28 cellular contexts compared by ENCODE assay signal in the genomic region with DNA sequence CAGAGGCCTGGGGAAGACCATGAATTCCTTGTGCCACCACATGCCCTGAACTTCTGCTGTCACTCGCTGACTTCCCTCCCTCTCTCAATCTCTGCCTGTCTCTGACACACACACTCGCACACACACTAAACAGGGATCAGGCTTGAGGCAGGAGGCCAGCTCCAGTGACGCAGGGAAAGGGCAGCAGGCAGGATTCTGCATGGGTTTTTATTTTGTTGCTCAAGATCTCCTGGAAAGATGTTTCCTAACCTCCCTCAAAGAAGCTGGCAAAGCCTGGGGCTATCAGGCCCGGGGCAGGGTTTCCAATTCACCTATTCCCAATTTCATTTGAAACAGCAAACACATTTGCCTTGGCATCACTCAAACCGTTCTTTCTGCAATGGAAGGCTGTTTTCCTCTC. TPM values are rescaled to one million over a fixed set of nuclear protein-coding genes. Genes with fewer than 3 reads are reported as not detected.
DNase-seq lines count a peak whose midpoint lies in the region; ATAC-seq, FAIRE-seq and TF ChIP-seq lines count a peak whose summit lies in the region.
"Had no signal": no experiment of that assay in that cellular context is flagged by ENCODE, and none has a peak within 500 bp of the region (broad histone marks: within the 10 kb centered on the region; RNA-seq: fewer than 3 reads in every experiment).

No MANE protein-coding gene starts in this region.

- H3K4me1 ChIP-seq in liver (ENCODE audit: control insufficient read depth in 4 of 4, insufficient read depth in 4 of 4, low read length in 3 of 4) (peaks cover 5 to 17% (median 12%) of the 10 kb centered on the region in 4 donors), HepG2 (ENCODE audit: insufficient read depth, low read length) (0 out of 2 replicates have a peak, but pooled peaks cover 8% of the 10 kb centered on the region), mesenchymal stem cell (ENCODE audit: control insufficient read depth, insufficient read depth, low read depth, low read length) (peaks cover 2% of the 10 kb centered on the region)
- H3K4me1 ChIP-seq: neural progenitor cell had no signal

- H3K27ac ChIP-seq in liver (ENCODE audit: low read depth in 1 of 2, low read length in 2 of 2): peak overlapping the region; percentile 42 to 44
- H3K27ac ChIP-seq in HepG2 (ENCODE audit: extremely low read length, insufficient read depth, low read length): no peak overlapping the region
- no peak overlapping the region for H3K27ac ChIP-seq in mesenchymal stem cell (ENCODE audit: low read length, poor library complexity, severe bottlenecking)
- H3K27ac ChIP-seq: KMS-11, neural progenitor cell, SK-N-MC had no signal

- no peak overlapping the region for H4K8ac ChIP-seq in mesenchymal stem cell (ENCODE audit: low read length)

- no TSS peak for BruUV-seq in HepG2 (replicated peaks; lab: Mats Ljungman, UMichigan)

- no peak overlapping the region for H2AK5ac ChIP-seq in mesenchymal stem cell (ENCODE audit: low read length, severe bottlenecking)

- no peak for TF ChIP-seq EP300 in HepG2 (IDR thresholded peaks at IDR 0.05; ENCODE audit: low read depth in 2 of 2, low read length in 2 of 2)
- no peak for TF ChIP-seq EP300 in HepG2 (CRISPR knock-in tag; IDR thresholded peaks at IDR 0.05; ENCODE audit: borderline replicate concordance)

- H2BK12ac ChIP-seq in mesenchymal stem cell (ENCODE audit: low read length in 2 of 2): no peak overlapping the region

- no peaks in the 10 kb centered on the region for H3K79me1 ChIP-seq in mesenchymal stem cell (replicated peaks; ENCODE audit: low read length, poor library complexity, severe bottlenecking)

- in situ Hi-C loops in HepG2 (cut with HindIII; ENCODE audit: extremely low pct_ligation_motif_present, low pct_unique_long_range_greater_than_20kb): no loop called here

- CTCF ChIA-PET in HepG2 (lab: Yijun Ruan, JAX; ENCODE audit: low intra/inter-chr PET ratio, low total read pairs): interaction anchor here (1.0 kb wide), 1 partner anchor 102 kb away, joined by 3 read pairs; a partner anchor contains a TSS

- H3K79me2 ChIP-seq in HepG2 (ENCODE audit: insufficient read depth, low read length): no peaks in the 10 kb centered on the region

- H3K9ac ChIP-seq in liver (ENCODE audit: low read depth in 1 of 2, low read length in 2 of 2): no peak overlapping the region
- H3K9ac ChIP-seq in HepG2 (ENCODE audit: insufficient read depth, low read depth, low read length): no peak overlapping the region
- no peak overlapping the region for H3K9ac ChIP-seq in mesenchymal stem cell (ENCODE audit: low read length)
- H3K9ac ChIP-seq: KMS-11, neural progenitor cell had no signal

- intact Hi-C loops in HepG2 (cut with micrococcal nuclease; ENCODE audit: unreplicated experiment): loop anchor here (1.0 kb wide), 1 partner anchor 26 kb away; no protein-coding TSS in a partner anchor

- TF ChIP-seq CTCF in liver (IDR thresholded peaks at IDR 0.05; ENCODE audit: low read depth, low read length, missing input control) (no peak), HepG2 (CRISPR knock-in tag; IDR thresholded peaks at IDR 0.05) (no peak), bronchial epithelial cell (IDR thresholded peaks at IDR 0.05; ENCODE audit: insufficient read depth, low read length, severe bottlenecking) (no peak)

- H4K91ac ChIP-seq in mesenchymal stem cell (ENCODE audit: low read length): no peak overlapping the region

- no peak overlapping the region for H3K23ac ChIP-seq in mesenchymal stem cell (ENCODE audit: low read length in 2 of 2)

- no peak overlapping the region for H3K18ac ChIP-seq in mesenchymal stem cell (ENCODE audit: low read depth in 1 of 2, low read length in 2 of 2)

- ATAC-seq in HepG2 (no peak), SK-N-SH treated with all-trans-retinoic acid at 6 μM for 48 hours (no peak)

- no peak overlapping the region for H2AFZ ChIP-seq in HepG2 (ENCODE audit: low read length)
- no peak overlapping the region for H2AFZ ChIP-seq in mesenchymal stem cell (ENCODE audit: low read depth, low read length)

- no peaks in the 10 kb centered on the region for H3K9me3 ChIP-seq in liver (ENCODE audit: control insufficient read depth in 4 of 4, low read length in 3 of 4)
- peaks cover 3% of the 10 kb centered on the region; the same call in 1 of the 2 replicates for H3K9me3 ChIP-seq in HepG2 (ENCODE audit: low read length)
- peaks cover 16% of the 10 kb centered on the region for H3K9me3 ChIP-seq in mesenchymal stem cell (ENCODE audit: control insufficient read depth, low read length)

- H3K36me3 ChIP-seq in liver (ENCODE audit: control insufficient read depth in 4 of 4, insufficient read depth in 3 of 4, low read depth in 1 of 4, low read length in 3 of 4) (peaks cover 3 to 6% (median 4%) of the 10 kb centered on the region in 4 donors), HepG2 (replicated peaks in 1 of 2; ENCODE audit: control insufficient read depth in 1 of 2, insufficient read depth in 2 of 2, low read length in 2 of 2) (0 out of 5 replicates have a peak, but pooled peaks cover 0 to 5% of the 10 kb centered on the region in 2 experiments), bronchial epithelial cell (ENCODE audit: control insufficient read depth, insufficient read depth, low read length) (peaks cover 1% of the 10 kb centered on the region), mesenchymal stem cell (ENCODE audit: control insufficient read depth in 1 of 2, insufficient read depth in 2 of 2, low read depth in 1 of 2, low read length in 2 of 2) (peaks cover 5 to 26% of the 10 kb centered on the region in 2 experiments)
- H3K36me3 ChIP-seq: neural progenitor cell had no signal

- FAIRE-seq in HepG2 (lab: Jason Lieb, UNC) (no peak), bronchial epithelial cell (lab: Jason Lieb, UNC) (peak; percentile 47)
- FAIRE-seq: GM12891, H54 had no signal

- no peak overlapping the region for H2BK120ac ChIP-seq in mesenchymal stem cell (ENCODE audit: low read depth, low read length)

- DNase-seq in HepG2 (ENCODE audit: low spot score) (no peak), bronchial epithelial cell (ENCODE audit: low read depth) (no peak), iris pigment epithelial cell (ENCODE audit: low read depth) (peak; percentile 15), mesenchymal stem cell (no peak), GDM1 (lab: John Stamatoyannopoulos, UW) (no peak), COLO829 (ENCODE audit: low spot score) (no peak)
- DNase-seq: activated CD4-positive, CD25-positive, alpha-beta regulatory T cell; activated CD8-positive, alpha-beta T cell treated with anti-CD3 and anti-CD28 coated beads for 36 hours; activated naive CD4-positive, alpha-beta T cell; activated T-cell treated with anti-CD3 and anti-CD28 coated beads, Interleukin-2, amount 50 U/mL, for 1 hour; CD4-positive, CD25-positive, alpha-beta regulatory T cell; cerebellar nuclear complex; DMS153; effector memory CD8-positive, alpha-beta T cell; immature natural killer cell; NCI-H2081; NCI-H446; stimulated activated CD4-positive, alpha-beta T cell treated with anti-CD3 and anti-CD28 coated beads, Interleukin-12 subunit alpha, Interleukin-12 subunit beta, amount 100 ng/mL, for 4 hours; stimulated activated CD8-positive, alpha-beta memory T cell treated with anti-CD3 and anti-CD28 coated beads, Interleukin-4, amount 100 ng/mL, for 48 hours had no signal

- WGBS in liver: 48% methylated on average over 5 of the region's 5 CpGs
- WGBS in HepG2 (ENCODE audit: low lambda C conversion rate): 47% methylated on average over 5 of the region's 5 CpGs
- 90% methylated on average over 5 of the region's 5 CpGs for whole genome bisulfite sequencing in mesenchymal stem cell

- H3K4ac ChIP-seq in mesenchymal stem cell (ENCODE audit: low read depth in 1 of 2, low read length in 2 of 2): no peak overlapping the region

- no peak for TF ChIP-seq POLR2A in HepG2 (IDR thresholded peaks at IDR 0.05; ENCODE audit: insufficient read depth in 1 of 2, low read depth in 2 of 2, low read length in 2 of 2)

- TF ChIP-seq RAD21 in liver (IDR thresholded peaks at IDR 0.05) (no peak), HepG2 (CRISPR knock-in tag; IDR thresholded peaks at IDR 0.05) (no peak)

- H4K20me1 ChIP-seq in HepG2 (ENCODE audit: insufficient read depth, low read length): no peaks in the 10 kb centered on the region

- POLR2A ChIA-PET in HepG2 (lab: Yijun Ruan, JAX): no interaction called here

- H3K4me3 ChIP-seq in liver (ENCODE audit: low read depth in 1 of 3, low read length in 3 of 3) (no peak overlapping the region), HepG2 (replicated peaks in 1 of 3; ENCODE audit: insufficient read depth in 1 of 3, low read depth in 2 of 3, low read length in 3 of 3) (no peak overlapping the region), bronchial epithelial cell (ENCODE audit: low read depth, low read length) (no peak overlapping the region), mesenchymal stem cell (ENCODE audit: insufficient read depth in 1 of 2, low read depth in 1 of 2, low read length in 2 of 2) (no peak overlapping the region)
- H3K4me3 ChIP-seq: neural progenitor cell, SK-N-MC had no signal

- H3K4me2 ChIP-seq in HepG2 (ENCODE audit: low read depth, low read length) (no peak overlapping the region), mesenchymal stem cell (ENCODE audit: low read length, poor library complexity, severe bottlenecking) (no peak overlapping the region)
- H3K4me2 ChIP-seq: KMS-11, neural progenitor cell had no signal

- H2BK5ac ChIP-seq in mesenchymal stem cell (ENCODE audit: low read depth, low read length, poor library complexity, severe bottlenecking): no peak overlapping the region

- H3K14ac ChIP-seq in mesenchymal stem cell (ENCODE audit: low read length in 2 of 2): no peak overlapping the region

- no peak overlapping the region for H2BK15ac ChIP-seq in mesenchymal stem cell (ENCODE audit: low read depth, poor library complexity, severe bottlenecking)

- H3K27me3 ChIP-seq in liver (ENCODE audit: control insufficient read depth in 4 of 4, insufficient read depth in 4 of 4, low read length in 3 of 4): no peaks in the 10 kb centered on the region
- H3K27me3 ChIP-seq in HepG2 (ENCODE audit: control insufficient read depth in 1 of 2, insufficient read depth in 2 of 2, low read length in 2 of 2): peaks cover 0 to 6% of the 10 kb centered on the region in 2 experiments; a peak in 2 of 5 replicates
- no peaks in the 10 kb centered on the region for H3K27me3 ChIP-seq in bronchial epithelial cell (ENCODE audit: control insufficient read depth, insufficient read depth, low read length)
- peaks cover 27 to 34% of the 10 kb centered on the region in 2 experiments for H3K27me3 ChIP-seq in mesenchymal stem cell (ENCODE audit: control insufficient read depth in 1 of 2, insufficient read depth in 1 of 2, low read length in 2 of 2)

RNA-seq across cellular contexts. Expression of a gene that starts 27.7 kb away (rescaled TPM):
- total RNA-seq in liver (10 to 100 TPM; 19.4 to 37.9 TPM), HepG2 (2016; rRNA removed; fragmentation: Illumina TruSeq; extraction: Trizol) (29.0 and 35.2 TPM in 2 replicates), bronchial epithelial cell (21.9 and 27.9 TPM in 2 replicates)
- polyA plus RNA-seq in liver (10 to 100 TPM in 1 of 2 donors, 1 to 10 TPM in 1; 5.7 to 26.2 TPM), HepG2 (2011; rRNA removed) (16.4 and 17.4 TPM in 2 replicates)
- total RNA-seq in HepG2 (2016; cell fraction: cytosol; rRNA removed; fragmentation: Illumina TruSeq; extraction: Trizol; ENCODE audit: low read depth): 25.2 and 29.3 TPM in 2 replicates
- total RNA-seq in HepG2 (2016; cell fraction: insoluble cytoplasmic fraction; rRNA removed; fragmentation: Illumina TruSeq; extraction: Trizol): 29.8 and 33.2 TPM in 2 replicates
- 26.2 and 26.3 TPM in 2 replicates for total RNA-seq in HepG2 (2016; cell fraction: membrane; rRNA removed; fragmentation: Illumina TruSeq; extraction: Trizol)
- 19.6 and 20.8 TPM in 2 replicates for total RNA-seq in HepG2 (2016; cell fraction: nucleus; rRNA removed; fragmentation: Illumina TruSeq; extraction: Trizol)
- polyA plus RNA-seq in HepG2 (2011; cell fraction: cytosol; rRNA removed): 15.0 and 16.0 TPM in 2 replicates
- 23.2 and 24.1 TPM in 2 replicates for polyA plus RNA-seq in HepG2 (2011; cell fraction: nucleus; rRNA removed)
- 22.6 and 23.6 TPM in 2 replicates for polyA plus RNA-seq in HepG2 (2012)
- 5.1 and 5.5 TPM in 2 replicates for polyA plus RNA-seq in HepG2 (2016; cell fraction: cytosol; fragmentation: Illumina TruSeq; extraction: Trizol; ENCODE audit: low read depth)
- 26.7 and 30.1 TPM in 2 replicates for polyA plus RNA-seq in HepG2 (2016; cell fraction: insoluble cytoplasmic fraction; fragmentation: Illumina TruSeq; extraction: Trizol; ENCODE audit: low read depth)
- 12.7 and 15.4 TPM in 2 replicates for polyA plus RNA-seq in HepG2 (2016; cell fraction: membrane; fragmentation: Illumina TruSeq; extraction: Trizol; ENCODE audit: low read depth)
- 26.8 and 27.9 TPM in 2 replicates for polyA plus RNA-seq in HepG2 (2016; cell fraction: nucleus; fragmentation: Illumina TruSeq; extraction: Trizol; ENCODE audit: insufficient read depth, low read depth)
- 23.0 and 24.3 TPM in 2 replicates for polyA minus RNA-seq in HepG2 (2011; rRNA and poly(A)+ RNA removed; ENCODE audit: low replicate concordance)
- polyA minus RNA-seq in HepG2 (2011; cell fraction: cytosol; rRNA and poly(A)+ RNA removed): 11.6 and 15.5 TPM in 2 replicates
- polyA minus RNA-seq in HepG2 (2011; cell fraction: nucleus; rRNA and poly(A)+ RNA removed): 11.2 and 15.5 TPM in 2 replicates
- 10.7 TPM for polyA plus RNA-seq in mesenchymal stem cell (2013, experiment 1 of 2)
- polyA plus RNA-seq in mesenchymal stem cell (2013, experiment 2 of 2): 11.8 TPM

RNA-seq across cellular contexts. Expression of a gene that starts 31.6 kb away (rescaled TPM):
- total RNA-seq in liver (10 to 100 TPM; 27.1 to 37.2 TPM), HepG2 (2016; rRNA removed; fragmentation: Illumina TruSeq; extraction: Trizol) (10.8 and 26.2 TPM in 2 replicates), bronchial epithelial cell (7.0 and 9.2 TPM in 2 replicates)
- polyA plus RNA-seq in liver (10 to 100 TPM in 1 of 2 donors, 1 to 10 TPM in 1; 6.1 to 26.5 TPM), HepG2 (2011; rRNA removed) (94.1 and 118 TPM in 2 replicates)
- 2.9 and 3.7 TPM in 2 replicates for total RNA-seq in HepG2 (2016; cell fraction: cytosol; rRNA removed; fragmentation: Illumina TruSeq; extraction: Trizol; ENCODE audit: low read depth)
- total RNA-seq in HepG2 (2016; cell fraction: insoluble cytoplasmic fraction; rRNA removed; fragmentation: Illumina TruSeq; extraction: Trizol): 10.0 and 27.0 TPM in 2 replicates
- 5.3 TPM in 2 replicates for total RNA-seq in HepG2 (2016; cell fraction: membrane; rRNA removed; fragmentation: Illumina TruSeq; extraction: Trizol)
- total RNA-seq in HepG2 (2016; cell fraction: nucleus; rRNA removed; fragmentation: Illumina TruSeq; extraction: Trizol): 35.4 and 43.8 TPM in 2 replicates
- 79.5 and 81.3 TPM in 2 replicates for polyA plus RNA-seq in HepG2 (2011; cell fraction: cytosol; rRNA removed)
- polyA plus RNA-seq in HepG2 (2011; cell fraction: nucleus; rRNA removed): 155 and 157 TPM in 2 replicates
- polyA plus RNA-seq in HepG2 (2012): 61.8 and 69.9 TPM in 2 replicates
- 1.3 and 2.0 TPM in 2 replicates for polyA plus RNA-seq in HepG2 (2016; cell fraction: cytosol; fragmentation: Illumina TruSeq; extraction: Trizol; ENCODE audit: low read depth)
- 9.0 and 11.0 TPM in 2 replicates for polyA plus RNA-seq in HepG2 (2016; cell fraction: insoluble cytoplasmic fraction; fragmentation: Illumina TruSeq; extraction: Trizol; ENCODE audit: low read depth)
- polyA plus RNA-seq in HepG2 (2016; cell fraction: membrane; fragmentation: Illumina TruSeq; extraction: Trizol; ENCODE audit: low read depth): 3.0 and 3.4 TPM in 2 replicates
- polyA plus RNA-seq in HepG2 (2016; cell fraction: nucleus; fragmentation: Illumina TruSeq; extraction: Trizol; ENCODE audit: insufficient read depth, low read depth): 67.7 and 79.8 TPM in 2 replicates
- polyA minus RNA-seq in HepG2 (2011; rRNA and poly(A)+ RNA removed; ENCODE audit: low replicate concordance): 46.9 and 191 TPM in 2 replicates
- polyA minus RNA-seq in HepG2 (2011; cell fraction: cytosol; rRNA and poly(A)+ RNA removed): 49.9 and 80.8 TPM in 2 replicates
- polyA minus RNA-seq in HepG2 (2011; cell fraction: nucleus; rRNA and poly(A)+ RNA removed): 47.9 and 63.4 TPM in 2 replicates
- polyA plus RNA-seq in mesenchymal stem cell (2013, experiment 1 of 2): 16.7 TPM
- polyA plus RNA-seq in mesenchymal stem cell (2013, experiment 2 of 2): 12.7 TPM

RNA-seq across cellular contexts. Expression of a gene that starts 33.1 kb away (rescaled TPM):
- total RNA-seq in liver (10 to 100 TPM; 12.9 to 47.1 TPM), HepG2 (2016; rRNA removed; fragmentation: Illumina TruSeq; extraction: Trizol) (19.8 and 21.4 TPM in 2 replicates), bronchial epithelial cell (not detected in 2 replicates)
- polyA plus RNA-seq in liver (100 to 1,000 TPM in 1 of 2 donors, 10 to 100 TPM in 1; 80.2 to 108 TPM), HepG2 (2011; rRNA removed) (13.8 and 17.5 TPM in 2 replicates)
- total RNA-seq in HepG2 (2016; cell fraction: cytosol; rRNA removed; fragmentation: Illumina TruSeq; extraction: Trizol; ENCODE audit: low read depth): 9.8 and 10.8 TPM in 2 replicates
- total RNA-seq in HepG2 (2016; cell fraction: insoluble cytoplasmic fraction; rRNA removed; fragmentation: Illumina TruSeq; extraction: Trizol): 19.4 and 22.0 TPM in 2 replicates
- 10.5 and 10.7 TPM in 2 replicates for total RNA-seq in HepG2 (2016; cell fraction: membrane; rRNA removed; fragmentation: Illumina TruSeq; extraction: Trizol)
- 10.1 and 12.6 TPM in 2 replicates for total RNA-seq in HepG2 (2016; cell fraction: nucleus; rRNA removed; fragmentation: Illumina TruSeq; extraction: Trizol)
- polyA plus RNA-seq in HepG2 (2011; cell fraction: cytosol; rRNA removed): 11.8 and 12.1 TPM in 2 replicates
- polyA plus RNA-seq in HepG2 (2011; cell fraction: nucleus; rRNA removed): 32.8 and 44.7 TPM in 2 replicates
- 13.0 and 19.0 TPM in 2 replicates for polyA plus RNA-seq in HepG2 (2012)
- polyA plus RNA-seq in HepG2 (2016; cell fraction: cytosol; fragmentation: Illumina TruSeq; extraction: Trizol; ENCODE audit: low read depth): 11.0 and 15.5 TPM in 2 replicates
- 28.5 and 29.8 TPM in 2 replicates for polyA plus RNA-seq in HepG2 (2016; cell fraction: insoluble cytoplasmic fraction; fragmentation: Illumina TruSeq; extraction: Trizol; ENCODE audit: low read depth)
- 9.1 and 12.4 TPM in 2 replicates for polyA plus RNA-seq in HepG2 (2016; cell fraction: membrane; fragmentation: Illumina TruSeq; extraction: Trizol; ENCODE audit: low read depth)
- polyA plus RNA-seq in HepG2 (2016; cell fraction: nucleus; fragmentation: Illumina TruSeq; extraction: Trizol; ENCODE audit: insufficient read depth, low read depth): 23.8 and 24.2 TPM in 2 replicates
- 17.1 TPM in 1 of 2 replicates, not detected in the other for polyA minus RNA-seq in HepG2 (2011; rRNA and poly(A)+ RNA removed; ENCODE audit: low replicate concordance)
- 5.3 and 5.5 TPM in 2 replicates for polyA minus RNA-seq in HepG2 (2011; cell fraction: cytosol; rRNA and poly(A)+ RNA removed)
- 12.1 and 20.4 TPM in 2 replicates for polyA minus RNA-seq in HepG2 (2011; cell fraction: nucleus; rRNA and poly(A)+ RNA removed)
- not detected for polyA plus RNA-seq in mesenchymal stem cell (2013, experiment 1 of 2)
- not detected for polyA plus RNA-seq in mesenchymal stem cell (2013, experiment 2 of 2)
- total RNA-seq: A673; activated CD8-positive, alpha-beta T cell treated with anti-CD3 and anti-CD28 coated beads for 36 hours; CD4-positive, CD25-positive, alpha-beta regulatory T cell; fibroblast of lung had no signal
- polyA plus RNA-seq: CD4-positive, CD25-positive, alpha-beta regulatory T cell; fibroblast of lung; immature natural killer cell had no signal

RNA-seq across cellular contexts. Expression of a gene that starts 52.8 kb away (rescaled TPM):
- total RNA-seq in liver (100 to 1,000 TPM in 1 of 2 donors, 10 to 100 TPM in 1; 67.5 to 188 TPM), HepG2 (2016; rRNA removed; fragmentation: Illumina TruSeq; extraction: Trizol) (14.2 and 28.9 TPM in 2 replicates), bronchial epithelial cell (11.3 and 14.3 TPM in 2 replicates)
- polyA plus RNA-seq in liver (100 to 1,000 TPM; 104 to 145 TPM), HepG2 (2011; rRNA removed) (53.1 and 73.4 TPM in 2 replicates)
- total RNA-seq in HepG2 (2016; cell fraction: cytosol; rRNA removed; fragmentation: Illumina TruSeq; extraction: Trizol; ENCODE audit: low read depth): 4.9 and 5.6 TPM in 2 replicates
- total RNA-seq in HepG2 (2016; cell fraction: insoluble cytoplasmic fraction; rRNA removed; fragmentation: Illumina TruSeq; extraction: Trizol): 14.6 and 24.7 TPM in 2 replicates
- 9.1 and 10.3 TPM in 2 replicates for total RNA-seq in HepG2 (2016; cell fraction: membrane; rRNA removed; fragmentation: Illumina TruSeq; extraction: Trizol)
- total RNA-seq in HepG2 (2016; cell fraction: nucleus; rRNA removed; fragmentation: Illumina TruSeq; extraction: Trizol): 30.9 and 42.1 TPM in 2 replicates
- polyA plus RNA-seq in HepG2 (2011; cell fraction: cytosol; rRNA removed): 32.8 and 36.0 TPM in 2 replicates
- 60.3 and 87.6 TPM in 2 replicates for polyA plus RNA-seq in HepG2 (2011; cell fraction: nucleus; rRNA removed)
- 22.3 and 28.7 TPM in 2 replicates for polyA plus RNA-seq in HepG2 (2012)
- 3.0 and 3.5 TPM in 2 replicates for polyA plus RNA-seq in HepG2 (2016; cell fraction: cytosol; fragmentation: Illumina TruSeq; extraction: Trizol; ENCODE audit: low read depth)
- polyA plus RNA-seq in HepG2 (2016; cell fraction: insoluble cytoplasmic fraction; fragmentation: Illumina TruSeq; extraction: Trizol; ENCODE audit: low read depth): 14.0 and 14.1 TPM in 2 replicates
- 5.6 and 7.3 TPM in 2 replicates for polyA plus RNA-seq in HepG2 (2016; cell fraction: membrane; fragmentation: Illumina TruSeq; extraction: Trizol; ENCODE audit: low read depth)
- 51.4 and 56.2 TPM in 2 replicates for polyA plus RNA-seq in HepG2 (2016; cell fraction: nucleus; fragmentation: Illumina TruSeq; extraction: Trizol; ENCODE audit: insufficient read depth, low read depth)
- polyA minus RNA-seq in HepG2 (2011; rRNA and poly(A)+ RNA removed; ENCODE audit: low replicate concordance): 41.3 and 114 TPM in 2 replicates
- 30.1 and 38.2 TPM in 2 replicates for polyA minus RNA-seq in HepG2 (2011; cell fraction: cytosol; rRNA and poly(A)+ RNA removed)
- polyA minus RNA-seq in HepG2 (2011; cell fraction: nucleus; rRNA and poly(A)+ RNA removed): 34.5 and 39.2 TPM in 2 replicates
- polyA plus RNA-seq in mesenchymal stem cell (2013, experiment 1 of 2): 18.5 TPM
- polyA plus RNA-seq in mesenchymal stem cell (2013, experiment 2 of 2): 18.8 TPM

Comparison
In these comparisons a context has a peak if more than half of its experiments do, and no peak if none do; other contexts are left out.
1. H3K27ac ChIP-seq: peak in liver (2 of 2); none in HepG2 (single experiment) and mesenchymal stem cell (single experiment).
2. RNA of a gene that starts 33.1 kb away (total RNA-seq): 12.9 to 47.1 TPM in liver and 9.8 to 22.0 TPM in HepG2; not detected in bronchial epithelial cell; every median in the first group is over 10 times any median in the second.